In the genomic region with DNA sequence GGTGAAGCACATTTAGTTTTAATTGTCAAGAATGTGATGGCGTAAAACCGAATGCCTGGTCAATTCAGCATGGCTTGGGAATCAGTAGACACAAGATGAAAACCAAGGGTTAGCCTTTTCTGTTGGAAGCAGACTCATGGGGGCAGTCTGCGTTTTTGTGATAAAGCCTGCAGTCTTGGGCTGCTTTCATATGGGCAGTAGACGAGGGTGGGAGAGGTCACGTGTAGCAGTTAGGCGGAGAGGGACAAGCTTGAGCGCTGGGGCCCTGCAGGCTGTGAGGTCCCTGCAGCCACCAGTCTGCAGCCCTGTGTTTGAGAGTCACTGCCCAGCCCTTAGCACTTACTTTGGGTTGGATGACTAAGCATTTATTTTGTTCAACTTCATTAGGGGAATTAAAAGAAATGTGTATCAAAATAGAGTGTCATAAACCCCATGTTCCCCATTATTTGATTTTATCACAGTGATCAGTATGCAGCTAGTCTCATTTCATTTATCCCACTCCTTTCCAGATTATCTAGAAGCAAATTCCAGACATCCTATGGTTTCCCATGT, we compare ENCODE assay signal across 23 cellular contexts. TPM values are rescaled to one million over a fixed set of nuclear protein-coding genes. Genes with fewer than 3 reads are reported as not detected.
DNase-seq lines count a peak whose midpoint lies in the region; ATAC-seq and TF ChIP-seq lines count a peak whose summit lies in the region.
"Had no signal": no experiment of that assay in that cellular context is flagged by ENCODE, and none has a peak within 500 bp of the region (broad histone marks: within the 10 kb centered on the region; RNA-seq: fewer than 3 reads in every experiment).

No MANE protein-coding gene starts in this region.

- H3K27ac Mint-ChIP-seq in activated CD4-positive, alpha-beta memory T cell treated with anti-CD3 and anti-CD28 coated beads, Interleukin-2, amount 10 ng/mL, durations not matched to agents 7 days and 5 days = peak overlapping the region; percentile 9
- H3K27ac Mint-ChIP-seq in activated CD4-positive, alpha-beta memory T cell treated with anti-CD3 and anti-CD28 coated beads for 36 hours = no peak overlapping the region
- no peak overlapping the region for H3K27ac Mint-ChIP-seq in activated CD4-positive, alpha-beta T cell treated with anti-CD3 and anti-CD28 coated beads, Interleukin-2, amount 10 ng/mL, durations not matched to agents 7 days and 5 days
- H3K27ac Mint-ChIP-seq in MCF 10A (ENCODE audit: low read depth, unreplicated experiment) = no peak overlapping the region
- H3K27ac Mint-ChIP-seq: activated naive CD4-positive, alpha-beta T cell treated with anti-CD3 and anti-CD28 coated beads, Interleukin-2, amount 50 U/mL, for 24 hours; progenitor cell of endocrine pancreas; T-cell had no signal

- H3K23ac ChIP-seq in IMR-90 (ENCODE audit: low read depth, low read length) = no peak overlapping the region

- intact Hi-C loops in activated CD4-positive, alpha-beta memory T cell treated with anti-CD3 and anti-CD28 coated beads for 36 hours (cut with micrococcal nuclease) = no loop called here
- intact Hi-C loops in IMR-90 (cut with micrococcal nuclease) (no loop called here), vagina (cut with DNase I) (no loop called here), MCF 10A (cut with micrococcal nuclease) (no loop called here)

- no peak overlapping the region for H4K91ac ChIP-seq in IMR-90 (ENCODE audit: insufficient read depth, low read depth, low read length)

- H3K56ac ChIP-seq in IMR-90 (ENCODE audit: extremely low read depth, insufficient read depth, low read length) = no peak overlapping the region

- H2AK5ac ChIP-seq in IMR-90 (ENCODE audit: low read depth, low read length) = no peak overlapping the region

- BruUV-seq in IMR-90 (replicated peaks; lab: Mats Ljungman, UMichigan) (no TSS peak), MCF 10A (replicated peaks; lab: Mats Ljungman, UMichigan) (no TSS peak)

- TF ChIP-seq POLR2A in IMR-90 (IDR thresholded peaks at IDR 0.05; ENCODE audit: low read depth, low read length) = no peak
- TF ChIP-seq POLR2A in vagina (IDR thresholded peaks at IDR 0.05) = no peak

- H3K4me1 ChIP-seq in IMR-90 (ENCODE audit: control insufficient read depth, insufficient read depth, low read length) = 0 out of 2 replicates have a peak, but pooled peaks cover 2% of the 10 kb centered on the region
- H3K4me1 ChIP-seq in ectodermal cell (ENCODE audit: control insufficient read depth, insufficient read depth, low read length) = peaks cover 39% of the 10 kb centered on the region
- peaks cover 32 to 35% of the 10 kb centered on the region in 2 experiments for H3K4me1 ChIP-seq in neutrophil (ENCODE audit: control insufficient read depth in 1 of 2, insufficient read depth in 1 of 2, low read depth in 1 of 2, low read length in 1 of 2)
- no peaks in the 10 kb centered on the region for H3K4me1 ChIP-seq in vagina

- H4K5ac ChIP-seq in IMR-90 (ENCODE audit: low read depth, low read length) = no peak overlapping the region

- H3K9me3 Mint-ChIP-seq in activated CD4-positive, alpha-beta memory T cell treated with anti-CD3 and anti-CD28 coated beads, Interleukin-2, amount 10 ng/mL, durations not matched to agents 7 days and 5 days = no peaks in the 10 kb centered on the region
- no peaks in the 10 kb centered on the region for H3K9me3 Mint-ChIP-seq in activated CD4-positive, alpha-beta memory T cell treated with anti-CD3 and anti-CD28 coated beads for 36 hours
- no peaks in the 10 kb centered on the region for H3K9me3 Mint-ChIP-seq in activated CD4-positive, alpha-beta T cell treated with anti-CD3 and anti-CD28 coated beads, Interleukin-2, amount 10 ng/mL, durations not matched to agents 7 days and 5 days
- no peaks in the 10 kb centered on the region for H3K9me3 Mint-ChIP-seq in MCF 10A (ENCODE audit: unreplicated experiment)
- H3K9me3 Mint-ChIP-seq: activated naive CD4-positive, alpha-beta T cell treated with anti-CD3 and anti-CD28 coated beads, Interleukin-2, amount 50 U/mL, for 24 hours; activated T-cell treated with anti-CD3 and anti-CD28 coated beads, Interleukin-2, amount 50 U/mL, for 72 hours; nephron progenitor cell; T-cell had no signal

- DNase-seq in activated CD4-positive, alpha-beta memory T cell treated with anti-CD3 and anti-CD28 coated beads, Interleukin-2, amount 10 ng/mL, durations not matched to agents 7 days and 5 days = no peak
- no peak for DNase-seq in activated CD4-positive, alpha-beta memory T cell treated with anti-CD3 and anti-CD28 coated beads for 36 hours
- no peak for DNase-seq in IMR-90
- no peak for DNase-seq in vagina (ENCODE audit: extremely low spot score in 2 of 2)
- no peak for DNase-seq in activated CD4-positive, alpha-beta T cell treated with anti-CD3 and anti-CD28 coated beads, Interleukin-2, amount 10 ng/mL, durations not matched to agents 7 days and 5 days
- DNase-seq in MCF 10A (ENCODE audit: unreplicated experiment) = no peak
- DNase-seq: activated T-cell treated with anti-CD3 and anti-CD28 coated beads, Interleukin-2, amount 50 U/mL, for 72 hours; cerebellar nuclear complex; COR-L47; effector CD8-positive, alpha-beta T cell; MM.1S; NCI-H1694 treated with DMSO at 0.1 percent for 48 hours; NCI-H774; nephron progenitor cell; small intestine; stimulated activated CD4-positive, alpha-beta T cell treated with anti-CD3 and anti-CD28 coated beads, Interleukin-4, amount 100 ng/mL, for 4 hours; T-cell had no signal

- POLR2A ChIA-PET in activated CD4-positive, alpha-beta memory T cell treated with anti-CD3 and anti-CD28 coated beads, Interleukin-2, amount 10 ng/mL, durations not matched to agents 7 days and 5 days (lab: Charles Lee) = no interaction called here
- POLR2A ChIA-PET in activated CD4-positive, alpha-beta memory T cell treated with anti-CD3 and anti-CD28 coated beads for 36 hours (lab: Charles Lee) = no interaction called here
- POLR2A ChIA-PET in IMR-90 (lab: Charles Lee; ENCODE audit: unreplicated experiment) (no interaction called here), MCF 10A (lab: Yijun Ruan, JAX) (no interaction called here)
- POLR2A ChIA-PET in activated CD4-positive, alpha-beta T cell treated with anti-CD3 and anti-CD28 coated beads, Interleukin-2, amount 10 ng/mL, durations not matched to agents 7 days and 5 days (lab: Charles Lee) = no interaction called here

- no peaks in the 10 kb centered on the region for H3K27me3 Mint-ChIP-seq in activated CD4-positive, alpha-beta memory T cell treated with anti-CD3 and anti-CD28 coated beads, Interleukin-2, amount 10 ng/mL, durations not matched to agents 7 days and 5 days
- no peaks in the 10 kb centered on the region for H3K27me3 Mint-ChIP-seq in activated CD4-positive, alpha-beta memory T cell treated with anti-CD3 and anti-CD28 coated beads for 36 hours
- H3K27me3 Mint-ChIP-seq in activated CD4-positive, alpha-beta T cell treated with anti-CD3 and anti-CD28 coated beads, Interleukin-2, amount 10 ng/mL, durations not matched to agents 7 days and 5 days = no peaks in the 10 kb centered on the region
- no peaks in the 10 kb centered on the region for H3K27me3 Mint-ChIP-seq in MCF 10A (ENCODE audit: insufficient read depth, unreplicated experiment)
- H3K27me3 Mint-ChIP-seq: activated naive CD4-positive, alpha-beta T cell treated with anti-CD3 and anti-CD28 coated beads, Interleukin-2, amount 50 U/mL, for 24 hours; progenitor cell of endocrine pancreas; T-cell had no signal

- no peak overlapping the region for H3K4me3 Mint-ChIP-seq in activated CD4-positive, alpha-beta memory T cell treated with anti-CD3 and anti-CD28 coated beads, Interleukin-2, amount 10 ng/mL, durations not matched to agents 7 days and 5 days
- H3K4me3 Mint-ChIP-seq in activated CD4-positive, alpha-beta memory T cell treated with anti-CD3 and anti-CD28 coated beads for 36 hours = no peak overlapping the region
- no peak overlapping the region for H3K4me3 Mint-ChIP-seq in activated CD4-positive, alpha-beta T cell treated with anti-CD3 and anti-CD28 coated beads, Interleukin-2, amount 10 ng/mL, durations not matched to agents 7 days and 5 days
- no peak overlapping the region for H3K4me3 Mint-ChIP-seq in MCF 10A (ENCODE audit: unreplicated experiment)
- H3K4me3 Mint-ChIP-seq: activated naive CD4-positive, alpha-beta T cell treated with anti-CD3 and anti-CD28 coated beads, Interleukin-2, amount 50 U/mL, for 24 hours; activated T-cell treated with anti-CD3 and anti-CD28 coated beads, Interleukin-2, amount 50 U/mL, for 72 hours; nephron progenitor cell; T-cell had no signal

- no peak overlapping the region for H2AK9ac ChIP-seq in IMR-90 (replicated peaks; ENCODE audit: low read depth, low read length, poor library complexity)

- peaks cover 3% of the 10 kb centered on the region; the same call in 1 of the 2 replicates for H3K9me1 ChIP-seq in IMR-90 (ENCODE audit: insufficient read depth, low read length)

- H3K36me3 Mint-ChIP-seq in activated CD4-positive, alpha-beta memory T cell treated with anti-CD3 and anti-CD28 coated beads, Interleukin-2, amount 10 ng/mL, durations not matched to agents 7 days and 5 days (ENCODE audit: low read depth) = peaks cover 37% of the 10 kb centered on the region
- peaks cover 36% of the 10 kb centered on the region for H3K36me3 Mint-ChIP-seq in activated CD4-positive, alpha-beta memory T cell treated with anti-CD3 and anti-CD28 coated beads for 36 hours
- peaks cover 30% of the 10 kb centered on the region for H3K36me3 Mint-ChIP-seq in activated CD4-positive, alpha-beta T cell treated with anti-CD3 and anti-CD28 coated beads, Interleukin-2, amount 10 ng/mL, durations not matched to agents 7 days and 5 days (ENCODE audit: low read depth)
- H3K36me3 Mint-ChIP-seq in MCF 10A (ENCODE audit: insufficient read depth, unreplicated experiment) = peaks cover 74% of the 10 kb centered on the region

- peak; percentile 46 for ATAC-seq in IMR-90 (ENCODE audit: low read depth)
- ATAC-seq: activated T-cell treated with anti-CD3 and anti-CD28 coated beads, Interleukin-2, amount 50 U/mL, for 72 hours; Right ventricle myocardium inferior; T-cell had no signal

- H3K4me2 ChIP-seq in IMR-90 (ENCODE audit: low read depth, low read length) = no peak overlapping the region

- H3K4ac ChIP-seq in IMR-90 (ENCODE audit: low read depth, low read length) = no peak overlapping the region

- H3K36me3 ChIP-seq in IMR-90 (ENCODE audit: control insufficient read depth, insufficient read depth, low read length) (peaks cover 58% of the 10 kb centered on the region), ectodermal cell (ENCODE audit: control insufficient read depth, insufficient read depth, low read length) (peaks cover 23% of the 10 kb centered on the region), neutrophil (peaks cover 41% of the 10 kb centered on the region), vagina (peaks cover 0 to 65% of the 10 kb centered on the region in 2 donors)

- 80% methylated on average over 2 of the region's 7 CpGs; no CpG with 5 or more reads in 1 of the 2 experiments for WGBS in IMR-90 (ENCODE audit: extremely low coverage in 2 of 2, insufficient read length in 1 of 2), 2 experiments
- 66 to 70% methylated on average over 7 of the region's 7 CpGs for WGBS in ectodermal cell, 2 experiments

- no peak for TF ChIP-seq RAD21 in IMR-90 (IDR thresholded peaks at IDR 0.05; ENCODE audit: low read length)

- H2BK5ac ChIP-seq in IMR-90 (ENCODE audit: low read depth, low read length, poor library complexity, severe bottlenecking) = no peak overlapping the region

- no peaks in the 10 kb centered on the region for H3K4me1 Mint-ChIP-seq in activated CD4-positive, alpha-beta memory T cell treated with anti-CD3 and anti-CD28 coated beads, Interleukin-2, amount 10 ng/mL, durations not matched to agents 7 days and 5 days
- H3K4me1 Mint-ChIP-seq in activated CD4-positive, alpha-beta memory T cell treated with anti-CD3 and anti-CD28 coated beads for 36 hours (ENCODE audit: low read depth) = no peaks in the 10 kb centered on the region
- peaks cover 2% of the 10 kb centered on the region for H3K4me1 Mint-ChIP-seq in activated CD4-positive, alpha-beta T cell treated with anti-CD3 and anti-CD28 coated beads, Interleukin-2, amount 10 ng/mL, durations not matched to agents 7 days and 5 days
- H3K4me1 Mint-ChIP-seq in MCF 10A (ENCODE audit: insufficient read depth, unreplicated experiment) = no peaks in the 10 kb centered on the region
- H3K4me1 Mint-ChIP-seq: activated naive CD4-positive, alpha-beta T cell treated with anti-CD3 and anti-CD28 coated beads, Interleukin-2, amount 50 U/mL, for 24 hours; T-cell had no signal

- H4K20me1 ChIP-seq in IMR-90 (ENCODE audit: insufficient read depth, low read length) = no peaks in the 10 kb centered on the region

- no peak overlapping the region for H2BK20ac ChIP-seq in IMR-90 (ENCODE audit: low read depth, low read length)

- no peaks in the 10 kb centered on the region for H3K9me3 ChIP-seq in IMR-90 (ENCODE audit: control insufficient read depth, insufficient read depth, low read length)
- no peaks in the 10 kb centered on the region for H3K9me3 ChIP-seq in ectodermal cell (ENCODE audit: control insufficient read depth, low read length)
- no peaks in the 10 kb centered on the region for H3K9me3 ChIP-seq in neutrophil
- H3K9me3 ChIP-seq in vagina = no peaks in the 10 kb centered on the region

- TF ChIP-seq CTCF in IMR-90 (conservative IDR thresholded peaks at IDR 0.05; ENCODE audit: low read depth, low read length) (no peak), neutrophil (IDR thresholded peaks at IDR 0.05) (no peak), vagina (IDR thresholded peaks at IDR 0.05) (no peak), MCF 10A (IDR thresholded peaks at IDR 0.05; ENCODE audit: unreplicated experiment) (no peak)

- dilution Hi-C loops in IMR-90 (cut with HindIII; ENCODE audit: low sequenced_read_pairs, unreplicated experiment) = no loop called here

- H2BK15ac ChIP-seq in IMR-90 (ENCODE audit: low read depth, low read length) = no peak overlapping the region

- no peak overlapping the region for H2AFZ ChIP-seq in IMR-90 (replicated peaks; ENCODE audit: low read length, poor library complexity)

- no peak overlapping the region for H2BK120ac ChIP-seq in IMR-90 (ENCODE audit: low read depth, low read length)

- H3K4me3 ChIP-seq in IMR-90 (ENCODE audit: insufficient read depth, low read depth, low read length) (no peak overlapping the region), ectodermal cell (ENCODE audit: insufficient read depth, low read depth, low read length) (no peak overlapping the region), neutrophil (ENCODE audit: low read depth in 1 of 2, low read length in 1 of 2) (no peak overlapping the region), vagina (no peak overlapping the region)

- in situ Hi-C loops in IMR-90 (cut with MboI; ENCODE audit: low sequenced_read_pairs) = no loop called here

- CTCF ChIA-PET in activated CD4-positive, alpha-beta memory T cell treated with anti-CD3 and anti-CD28 coated beads, Interleukin-2, amount 10 ng/mL, durations not matched to agents 7 days and 5 days (lab: Charles Lee) = no interaction called here
- CTCF ChIA-PET in activated CD4-positive, alpha-beta memory T cell treated with anti-CD3 and anti-CD28 coated beads for 36 hours (lab: Charles Lee) = no interaction called here
- CTCF ChIA-PET in IMR-90 (lab: Yijun Ruan, JAX) = no interaction called here
- CTCF ChIA-PET in activated CD4-positive, alpha-beta T cell treated with anti-CD3 and anti-CD28 coated beads, Interleukin-2, amount 10 ng/mL, durations not matched to agents 7 days and 5 days (lab: Charles Lee) = interaction anchor here (1.2 kb wide), 1 partner anchor 29 kb away, joined by 3 read pairs; no protein-coding TSS in a partner anchor
- CTCF ChIA-PET in MCF 10A (lab: Yijun Ruan, JAX) = no interaction called here

- H3K9ac ChIP-seq in IMR-90 (ENCODE audit: low read depth, low read length) = no peak overlapping the region

- H4K8ac ChIP-seq in IMR-90 (ENCODE audit: low read depth in 2 of 2, low read length in 2 of 2) = no peak overlapping the region

- peaks cover 3 to 21% of the 10 kb centered on the region in 2 experiments; a peak in 2 of 4 replicates for H3K79me1 ChIP-seq in IMR-90 (ENCODE audit: low read depth in 1 of 2, low read length in 2 of 2)

- H3K27me3 ChIP-seq in IMR-90 (ENCODE audit: control insufficient read depth, insufficient read depth, low read length) (no peaks in the 10 kb centered on the region), ectodermal cell (ENCODE audit: control insufficient read depth, insufficient read depth, low read length, poor library complexity, severe bottlenecking) (no peaks in the 10 kb centered on the region), neutrophil (no peaks in the 10 kb centered on the region), vagina (no peaks in the 10 kb centered on the region)

- no peak overlapping the region for H3K18ac ChIP-seq in IMR-90 (ENCODE audit: low read depth, low read length)

- H3K14ac ChIP-seq in IMR-90 (replicated peaks; ENCODE audit: low read depth, low read length) = no peak overlapping the region

- H3K27ac ChIP-seq in IMR-90 (ENCODE audit: insufficient read depth, low read length) (no peak overlapping the region), ectodermal cell (ENCODE audit: insufficient read depth, low read depth, low read length, poor library complexity, severe bottlenecking) (peak overlapping the region; percentile 8), neutrophil (peak overlapping the region; percentile 85), vagina (no peak overlapping the region)
- H3K27ac ChIP-seq: 22Rv1 had no signal

RNA-seq across cellular contexts. Expression of a gene that starts 37.2 kb away (rescaled TPM):
- 10 to 100 TPM; 42.2 to 43.4 TPM for total RNA-seq in activated CD4-positive, alpha-beta memory T cell treated with anti-CD3 and anti-CD28 coated beads, Interleukin-2, amount 10 ng/mL, durations not matched to agents 7 days and 5 days
- total RNA-seq in activated CD4-positive, alpha-beta memory T cell treated with anti-CD3 and anti-CD28 coated beads for 36 hours = 10 to 100 TPM; 39.9 to 45.5 TPM
- total RNA-seq in IMR-90 (2012; rRNA removed) = 4.3 and 5.3 TPM in 2 replicates
- polyA plus RNA-seq in IMR-90 (2012; rRNA removed) = 10.3 and 11.4 TPM in 2 replicates
- 5.7 and 6.6 TPM in 2 replicates for polyA plus RNA-seq in IMR-90 (2012; cell fraction: cytosol; rRNA removed)
- 20.1 and 26.9 TPM in 2 replicates for polyA plus RNA-seq in IMR-90 (2012; cell fraction: nucleus; rRNA removed; ENCODE audit: low replicate concordance)
- 46.5 TPM for polyA plus RNA-seq in ectodermal cell (2013, experiment 1 of 4)
- 59.7 TPM for polyA plus RNA-seq in ectodermal cell (2013, experiment 2 of 4)
- 37.7 TPM for polyA plus RNA-seq in ectodermal cell (2013, experiment 3 of 4)
- polyA plus RNA-seq in ectodermal cell (2013, experiment 4 of 4) = 48.0 TPM
- total RNA-seq in vagina = 35.6 TPM
- total RNA-seq in activated CD4-positive, alpha-beta T cell treated with anti-CD3 and anti-CD28 coated beads, Interleukin-2, amount 10 ng/mL, durations not matched to agents 7 days and 5 days = 10 to 100 TPM; 53.9 to 57.0 TPM
- total RNA-seq in MCF 10A (2022) = 52.4 and 54.8 TPM in 2 replicates

RNA-seq across cellular contexts. Expression of a gene that starts 57.8 kb away (rescaled TPM):
- 10 to 100 TPM; 32.9 to 34.7 TPM for total RNA-seq in activated CD4-positive, alpha-beta memory T cell treated with anti-CD3 and anti-CD28 coated beads, Interleukin-2, amount 10 ng/mL, durations not matched to agents 7 days and 5 days
- total RNA-seq in activated CD4-positive, alpha-beta memory T cell treated with anti-CD3 and anti-CD28 coated beads for 36 hours = 10 to 100 TPM; 48.6 to 53.9 TPM
- total RNA-seq in IMR-90 (2012; rRNA removed) (11.4 and 14.0 TPM in 2 replicates), vagina (37.6 TPM), MCF 10A (2022) (44.1 and 72.3 TPM in 2 replicates)
- polyA plus RNA-seq in IMR-90 (2012; rRNA removed) = 33.1 and 36.7 TPM in 2 replicates
- polyA plus RNA-seq in IMR-90 (2012; cell fraction: cytosol; rRNA removed) = 28.6 and 35.9 TPM in 2 replicates
- 86.5 and 151 TPM in 2 replicates for polyA plus RNA-seq in IMR-90 (2012; cell fraction: nucleus; rRNA removed; ENCODE audit: low replicate concordance)
- polyA plus RNA-seq in ectodermal cell (2013, experiment 1 of 4) = 23.6 TPM
- polyA plus RNA-seq in ectodermal cell (2013, experiment 2 of 4) = 27.8 TPM
- 27.4 TPM for polyA plus RNA-seq in ectodermal cell (2013, experiment 3 of 4)
- 24.2 TPM for polyA plus RNA-seq in ectodermal cell (2013, experiment 4 of 4)
- 10 to 100 TPM; 34.4 to 45.7 TPM for total RNA-seq in activated CD4-positive, alpha-beta T cell treated with anti-CD3 and anti-CD28 coated beads, Interleukin-2, amount 10 ng/mL, durations not matched to agents 7 days and 5 days

Comparison
In these comparisons a context has a peak if more than half of its experiments do, and no peak if none do; other contexts are left out.
1. H3K27ac ChIP-seq: peak in ectodermal cell (single experiment) and neutrophil (single experiment); none in IMR-90 (single experiment) and vagina (single experiment).